In genomic region chr17:38429476-38430100, GRCh38 we compare ENCODE assay signal across 9 cellular contexts. TPM values are rescaled to one million over a fixed set of nuclear protein-coding genes. Genes with fewer than 3 reads are reported as not detected.
DNase-seq lines count a peak whose midpoint lies in the region; ATAC-seq and TF ChIP-seq lines count a peak whose summit lies in the region.
"Had no signal": no experiment of that assay in that cellular context is flagged by ENCODE, and none has a peak within 500 bp of the region (broad histone marks: within the 10 kb centered on the region; RNA-seq: fewer than 3 reads in every experiment).

No MANE protein-coding gene starts in this region.

- no peak overlapping the region for H3K4me3 ChIP-seq in body of pancreas
- H3K4me3 ChIP-seq in lower lobe of right lung, result peak overlapping the region; percentile 80
- H3K4me3 ChIP-seq in thoracic aorta, result peak overlapping the region; percentile 98

- no peaks in the 10 kb centered on the region for H3K9me3 Mint-ChIP-seq in activated CD4-positive, alpha-beta T cell treated with anti-CD3 and anti-CD28 coated beads for 36 hours (ENCODE audit: low read depth)

- TF ChIP-seq CTCF in body of pancreas (IDR thresholded peaks at IDR 0.05), result no peak
- no peak for TF ChIP-seq CTCF in lower lobe of right lung (IDR thresholded peaks at IDR 0.05)
- TF ChIP-seq CTCF in thoracic aorta (IDR thresholded peaks at IDR 0.05), result no peak
- TF ChIP-seq CTCF in foreskin keratinocyte (conservative IDR thresholded peaks at IDR 0.05), result no peak

- H3K4me1 ChIP-seq in body of pancreas (peaks cover 18% of the 10 kb centered on the region), lower lobe of right lung (peaks cover 43% of the 10 kb centered on the region), thoracic aorta (ENCODE audit: control insufficient read depth in 1 of 2, low read depth in 2 of 2) (peaks cover 34 to 52% of the 10 kb centered on the region in 2 donors), foreskin keratinocyte (no peaks in the 10 kb centered on the region)

- H3K27me3 ChIP-seq in body of pancreas (no peaks in the 10 kb centered on the region), lower lobe of right lung (ENCODE audit: low read depth) (no peaks in the 10 kb centered on the region), thoracic aorta (replicated peaks; ENCODE audit: insufficient read depth) (no peaks in the 10 kb centered on the region), foreskin keratinocyte (no peaks in the 10 kb centered on the region)

- H3K4me1 Mint-ChIP-seq in activated CD4-positive, alpha-beta T cell treated with anti-CD3 and anti-CD28 coated beads for 36 hours, result peaks cover 9% of the 10 kb centered on the region

- intact Hi-C loops in activated CD4-positive, alpha-beta T cell treated with anti-CD3 and anti-CD28 coated beads for 36 hours (cut with DNase I, micrococcal nuclease), result loop anchor here in 1 of 2 experiments (10.0 kb wide), 1 partner anchor 305 kb away; the partner anchor contains the start of gene CISD3
- intact Hi-C loops in body of pancreas (cut with DNase I), result no loop called here
- intact Hi-C loops in lower lobe of right lung (cut with DNase I), result no loop called here

- H3K36me3 Mint-ChIP-seq in activated CD4-positive, alpha-beta T cell treated with anti-CD3 and anti-CD28 coated beads for 36 hours (ENCODE audit: low read depth), result no peaks in the 10 kb centered on the region

- 65 to 72% methylated on average over 9 of the region's 9 CpGs for WGBS in body of pancreas, 2 donors

- POLR2A ChIA-PET in activated CD4-positive, alpha-beta T cell treated with anti-CD3 and anti-CD28 coated beads for 36 hours (lab: Charles Lee), result no interaction called here

- H3K4me3 Mint-ChIP-seq in activated CD4-positive, alpha-beta T cell treated with anti-CD3 and anti-CD28 coated beads for 36 hours, result peak overlapping the region; percentile 44

- H3K27ac ChIP-seq in body of pancreas (peak overlapping the region; percentile 13 to 83 (median 66)), lower lobe of right lung (peak overlapping the region; percentile 84), thoracic aorta (peak overlapping the region; percentile 87 to 99), foreskin keratinocyte (no peak overlapping the region)

- H3K36me3 ChIP-seq in body of pancreas (replicated peaks in 1 of 2; ENCODE audit: insufficient read depth in 1 of 2, low read depth in 2 of 2) (no peaks in the 10 kb centered on the region), lower lobe of right lung (no peaks in the 10 kb centered on the region), thoracic aorta (no peaks in the 10 kb centered on the region)

- peaks cover 9% of the 10 kb centered on the region for H3K27me3 Mint-ChIP-seq in activated CD4-positive, alpha-beta T cell treated with anti-CD3 and anti-CD28 coated beads for 36 hours

- no peak for TF ChIP-seq POLR2A in body of pancreas (IDR thresholded peaks at IDR 0.05)

- H3K9me3 ChIP-seq in body of pancreas, result no peaks in the 10 kb centered on the region
- no peaks in the 10 kb centered on the region for H3K9me3 ChIP-seq in lower lobe of right lung
- no peaks in the 10 kb centered on the region for H3K9me3 ChIP-seq in thoracic aorta

- DNase-seq in activated CD4-positive, alpha-beta T cell treated with anti-CD3 and anti-CD28 coated beads for 36 hours, result no peak
- no peak for DNase-seq in activated CD4-positive, alpha-beta T cell treated with anti-CD3 and anti-CD28 coated beads for 4 hours
- no peak for DNase-seq in body of pancreas
- DNase-seq in lower lobe of right lung, result no peak
- no peak for DNase-seq in thoracic aorta (ENCODE audit: low spot score)
- DNase-seq in foreskin keratinocyte, result no peak
- no peak for DNase-seq in NCI-H524 (lab: John Stamatoyannopoulos, UW)
- no peak for DNase-seq in NCI-H1092 (lab: John Stamatoyannopoulos, UW)
- DNase-seq: NCI-H1694 had no signal

- CTCF ChIA-PET in activated CD4-positive, alpha-beta T cell treated with anti-CD3 and anti-CD28 coated beads for 36 hours (lab: Charles Lee), result interaction anchor here (0.7 to 0.9 kb wide), 2 partner anchors 80 to 96 kb away, joined by 3 read pairs; no protein-coding TSS in a partner anchor

- no peak overlapping the region for H3K27ac Mint-ChIP-seq in activated CD4-positive, alpha-beta T cell treated with anti-CD3 and anti-CD28 coated beads for 36 hours

- no peak for ATAC-seq in activated CD4-positive, alpha-beta T cell treated with anti-CD3 and anti-CD28 coated beads for 36 hours
- ATAC-seq in body of pancreas (no peak), lower lobe of right lung (no peak), thoracic aorta (ENCODE audit: insufficient number of reproducible peaks, low FRiP score, low read depth) (no peak), foreskin keratinocyte (no peak)

RNA-seq across cellular contexts. Expression of gene ARHGAP23, which starts 1.3 kb away (rescaled TPM):
- under 1 TPM; 0.55 to 0.86 TPM for total RNA-seq in activated CD4-positive, alpha-beta T cell treated with anti-CD3 and anti-CD28 coated beads for 36 hours
- total RNA-seq in body of pancreas (10 to 100 TPM in 1 of 2 donors, 1 to 10 TPM in 1; 5.2 to 10.9 TPM), lower lobe of right lung (48.4 TPM), thoracic aorta (10 to 100 TPM; 87.1 to 89.2 TPM), foreskin keratinocyte (46.2 and 49.4 TPM in 2 replicates)
- 21.7 and 25.9 TPM in 2 replicates for polyA plus RNA-seq in foreskin keratinocyte

Comparison
In these comparisons a context has a peak if more than half of its experiments do, and no peak if none do; other contexts are left out.
1. H3K4me3 ChIP-seq: peak in lower lobe of right lung (single experiment) and thoracic aorta (single experiment); none in body of pancreas (0 of 2).